Comparison of ENCODE assay signal across 9 cellular contexts in genomic region chr17:48054238-48055185, GRCh38. TPM values are rescaled to one million over a fixed set of nuclear protein-coding genes. Genes with fewer than 3 reads are reported as not detected.
DNase-seq lines count a peak whose midpoint lies in the region; ATAC-seq and TF ChIP-seq lines count a peak whose summit lies in the region.
"Had no signal": no experiment of that assay in that cellular context is flagged by ENCODE, and none has a peak within 500 bp of the region (broad histone marks: within the 10 kb centered on the region; RNA-seq: fewer than 3 reads in every experiment).

No MANE protein-coding gene starts in this region.

- peaks cover 76% of the 10 kb centered on the region for H3K79me2 ChIP-seq in Karpas-422 (ENCODE audit: low read length)

- H3K9ac ChIP-seq in Karpas-422 (ENCODE audit: low read length), result peak overlapping the region; percentile 69; the same call in 1 of the 2 replicates

- H3K4me1 Mint-ChIP-seq in activated CD8-positive, alpha-beta T cell treated with anti-CD3 and anti-CD28 coated beads for 36 hours (ENCODE audit: low read depth), result peaks cover 64% of the 10 kb centered on the region

- H3K27ac Mint-ChIP-seq in activated CD8-positive, alpha-beta T cell treated with anti-CD3 and anti-CD28 coated beads for 36 hours, result peak overlapping the region; percentile 99

- no peaks in the 10 kb centered on the region for H3K27me3 Mint-ChIP-seq in activated CD8-positive, alpha-beta T cell treated with anti-CD3 and anti-CD28 coated beads for 36 hours

- POLR2A ChIA-PET in activated CD8-positive, alpha-beta T cell treated with anti-CD3 and anti-CD28 coated beads for 36 hours (lab: Charles Lee), result interaction anchor here (1.5 to 8.4 kb wide), 3 partner anchors 9 to 21 kb away, joined by 4 to 82 read pairs (median 15); partner anchors contain the start of gene NFE2L1

- peak overlapping the region; percentile 38 for H3K4me3 ChIP-seq in AG09309 (ENCODE audit: control insufficient read depth, low read depth, low read length)
- H3K4me3 ChIP-seq in Karpas-422 (ENCODE audit: low read length), result no peak overlapping the region; the same call in 1 of the 2 replicates
- H3K4me3 ChIP-seq: HAP-1 had no signal

- peak overlapping the region; percentile 61 for H3K4me3 Mint-ChIP-seq in activated CD8-positive, alpha-beta T cell treated with anti-CD3 and anti-CD28 coated beads for 36 hours

- peaks cover 69% of the 10 kb centered on the region for H3K4me1 ChIP-seq in Karpas-422 (ENCODE audit: low read length)

- H3K9me3 ChIP-seq in Karpas-422 (ENCODE audit: low read length), result no peaks in the 10 kb centered on the region
- H3K9me3 ChIP-seq: HAP-1 had no signal

- CTCF ChIA-PET in activated CD8-positive, alpha-beta T cell treated with anti-CD3 and anti-CD28 coated beads for 36 hours (lab: Charles Lee), result interaction anchor here (1.1 to 16.7 kb wide), 8 partner anchors 18 to 84 kb away, joined by 3 to 186 read pairs (median 4); partner anchors contain the start of genes CDK5RAP3 and COPZ2

- H3K36me3 Mint-ChIP-seq in activated CD8-positive, alpha-beta T cell treated with anti-CD3 and anti-CD28 coated beads for 36 hours (ENCODE audit: low read depth), result peaks cover 72% of the 10 kb centered on the region

- TF ChIP-seq CTCF in AG09309 (IDR thresholded peaks at IDR 0.05; ENCODE audit: control insufficient read depth, insufficient read depth, low read depth, low read length, missing control alignments), result no peak
- no peak for TF ChIP-seq CTCF in activated CD8-positive, alpha-beta T cell treated with anti-CD3 and anti-CD28 coated beads for 36 hours (IDR thresholded peaks at IDR 0.05)

- H3K27ac ChIP-seq in Karpas-422 (ENCODE audit: low read length), result peak overlapping the region; percentile 93; the same call in 1 of the 2 replicates

- H3K9me2 ChIP-seq in Karpas-422 (replicated peaks; ENCODE audit: insufficient read depth, low read length), result no peaks in the 10 kb centered on the region

- H2AFZ ChIP-seq in Karpas-422 (ENCODE audit: low read length), result no peak overlapping the region

- peaks cover 36% of the 10 kb centered on the region for H3K36me3 ChIP-seq in Karpas-422 (ENCODE audit: insufficient read depth, low read length)

- no peaks in the 10 kb centered on the region for H3K27me3 ChIP-seq in Karpas-422 (ENCODE audit: low read length)

- no peak for DNase-seq in AG09309 (ENCODE audit: low read depth)
- DNase-seq in Karpas-422, result no peak
- no peak for DNase-seq in activated CD8-positive, alpha-beta T cell treated with anti-CD3 and anti-CD28 coated beads for 36 hours
- peak; percentile 41 for DNase-seq in glomerular visceral epithelial cell (ENCODE audit: extremely low spot score)
- DNase-seq in occipital lobe (lab: John Stamatoyannopoulos, UW), result peak; percentile 82
- no peak for DNase-seq in Kasumi-1 (lab: John Stamatoyannopoulos, UW)

- ATAC-seq in activated CD8-positive, alpha-beta T cell treated with anti-CD3 and anti-CD28 coated beads for 36 hours, result no peak
- ATAC-seq in GM18868 (IDR thresholded peaks at IDR 0.05; ENCODE audit: unreplicated experiment) (no peak), HG03045 (IDR thresholded peaks at IDR 0.05; ENCODE audit: unreplicated experiment) (no peak)

- H3K9me3 Mint-ChIP-seq in activated CD8-positive, alpha-beta T cell treated with anti-CD3 and anti-CD28 coated beads for 36 hours, result no peaks in the 10 kb centered on the region

- H4K20me1 ChIP-seq in Karpas-422 (ENCODE audit: insufficient read depth, low read depth, low read length), result peaks cover 36% of the 10 kb centered on the region

- peak overlapping the region; percentile 34 for H3K4me2 ChIP-seq in Karpas-422 (ENCODE audit: low read depth, low read length, poor library complexity, severe bottlenecking)

- intact Hi-C loops in activated CD8-positive, alpha-beta T cell treated with anti-CD3 and anti-CD28 coated beads for 36 hours (cut with micrococcal nuclease), result no loop called here

RNA-seq across cellular contexts. Expression of gene NFE2L1, which starts 6.4 kb away (rescaled TPM):
- total RNA-seq in Karpas-422 (2014; rRNA removed; shearing (Covaris generic); ENCODE audit: low replicate concordance), result 48.7 and 52.7 TPM in 2 replicates
- 10 to 100 TPM; 88.3 to 90.3 TPM for total RNA-seq in activated CD8-positive, alpha-beta T cell treated with anti-CD3 and anti-CD28 coated beads for 36 hours
- 28.5 TPM for total RNA-seq in occipital lobe

RNA-seq across cellular contexts. Expression of gene COPZ2, which starts 16.9 kb away (rescaled TPM):
- not detected in 2 replicates for total RNA-seq in Karpas-422 (2014; rRNA removed; shearing (Covaris generic); ENCODE audit: low replicate concordance)
- 1 to 10 TPM; 4.3 to 4.6 TPM for total RNA-seq in activated CD8-positive, alpha-beta T cell treated with anti-CD3 and anti-CD28 coated beads for 36 hours
- 1.7 TPM for total RNA-seq in occipital lobe

RNA-seq across cellular contexts. Expression of gene CBX1, which starts 46.8 kb away (rescaled TPM):
- total RNA-seq in Karpas-422 (2014; rRNA removed; shearing (Covaris generic); ENCODE audit: low replicate concordance), result 32.5 TPM in 2 replicates
- total RNA-seq in activated CD8-positive, alpha-beta T cell treated with anti-CD3 and anti-CD28 coated beads for 36 hours, result 10 to 100 TPM; 52.3 to 53.0 TPM
- total RNA-seq in occipital lobe, result 78.6 TPM

RNA-seq across cellular contexts. Expression of gene SNX11, which starts 53.1 kb away (rescaled TPM):
- 14.6 and 16.4 TPM in 2 replicates for total RNA-seq in Karpas-422 (2014; rRNA removed; shearing (Covaris generic); ENCODE audit: low replicate concordance)
- total RNA-seq in activated CD8-positive, alpha-beta T cell treated with anti-CD3 and anti-CD28 coated beads for 36 hours, result 10 to 100 TPM; 27.2 to 29.5 TPM
- 10.0 TPM for total RNA-seq in occipital lobe

Comparison
In these comparisons a context has a peak if more than half of its experiments do, and no peak if none do; other contexts are left out.
1. DNase-seq: peak in glomerular visceral epithelial cell (single experiment) and occipital lobe (single experiment); none in AG09309 (single experiment), Karpas-422 (single experiment), activated CD8-positive, alpha-beta T cell treated with anti-CD3 and anti-CD28 coated beads for 36 hours (single experiment) and Kasumi-1 (0 of 2).